Comparison of ENCODE assay signal across 22 cellular contexts in genomic region chr2:13413989-13414388, GRCh38.
DNase-seq lines count a peak whose midpoint lies in the region; ATAC-seq and TF ChIP-seq lines count a peak whose summit lies in the region.
"Had no signal": no experiment of that assay in that cellular context is flagged by ENCODE, and none has a peak within 500 bp of the region (broad histone marks: within the 10 kb centered on the region; RNA-seq: fewer than 3 reads in every experiment).

No MANE protein-coding gene starts in this region.

- DNase-seq in NCI-H524 (lab: John Stamatoyannopoulos, UW) (peak; percentile 3 to 53), NCI-H524 treated with DMSO at 0.1 percent for 48 hours (lab: John Stamatoyannopoulos, UW) (no peak), SK-N-DZ (ENCODE audit: low spot score) (peak; percentile 6), testis (no peak)
- peak; percentile 1 for DNase-seq in Jurkat, Clone E6-1 (ENCODE audit: low read depth, low spot score)
- DNase-seq: activated CD4-positive, alpha-beta T cell treated with anti-CD3 and anti-CD28 coated beads, Interleukin-2, amount 10 ng/mL, durations not matched to agents 7 days and 5 days; activated CD8-positive, alpha-beta memory T cell treated with anti-CD3 and anti-CD28 coated beads, Interleukin-2, amount 50 U/mL, for 4 hours; activated gamma-delta T cell; amygdala; CD8-positive, alpha-beta memory T cell; effector memory CD4-positive, alpha-beta T cell; mammary epithelial cell; NCI-H187; NCI-H510A treated with DMSO at 0.1 percent for 48 hours; RPMI8226; sigmoid colon; stimulated activated naive CD4-positive, alpha-beta T cell treated with Interleukin-2 at 50 U/mL for 16 hours; SW 1271; transverse colon had no signal

- H3K27ac ChIP-seq in parathyroid adenoma = no peak overlapping the region
- no peak overlapping the region for H3K27ac ChIP-seq in testis
- H3K27ac ChIP-seq: sigmoid colon, transverse colon had no signal

- H3K9ac ChIP-seq in parathyroid adenoma = no peak overlapping the region

- peaks cover 14% of the 10 kb centered on the region for H3K4me1 ChIP-seq in parathyroid adenoma
- H3K4me1 ChIP-seq in testis = no peaks in the 10 kb centered on the region
- H3K4me1 ChIP-seq: sigmoid colon, transverse colon had no signal

- WGBS in testis, 2 donors = 83 to 92% methylated on average over 1 of the region's 1 CpG

- no peak for ATAC-seq in GM18519 (IDR thresholded peaks at IDR 0.05; ENCODE audit: low FRiP score, unreplicated experiment)
- no peak for ATAC-seq in HG03442 (IDR thresholded peaks at IDR 0.05; ENCODE audit: unreplicated experiment)

- TF ChIP-seq POLR2A in testis (IDR thresholded peaks at IDR 0.05) = no peak

- H3K4me2 ChIP-seq in parathyroid adenoma (ENCODE audit: low read length) = no peak overlapping the region

- intact Hi-C loops in testis (cut with DNase I; ENCODE audit: low total_unique reads) = no loop called here

- H2AFZ ChIP-seq in parathyroid adenoma = peak overlapping the region; percentile 62

- no peak overlapping the region for H3K4me3 ChIP-seq in Jurkat, Clone E6-1 (ENCODE audit: low read length)
- no peak overlapping the region for H3K4me3 ChIP-seq in parathyroid adenoma (ENCODE audit: low read depth, low read length)
- no peak overlapping the region for H3K4me3 ChIP-seq in testis
- H3K4me3 ChIP-seq: sigmoid colon, transverse colon had no signal

- no peaks in the 10 kb centered on the region for H3K27me3 ChIP-seq in parathyroid adenoma (ENCODE audit: control insufficient read depth, insufficient read depth, low read length)
- no peaks in the 10 kb centered on the region for H3K27me3 ChIP-seq in testis
- H3K27me3 ChIP-seq: sigmoid colon, transverse colon had no signal

- no peaks in the 10 kb centered on the region for H3K79me2 ChIP-seq in parathyroid adenoma

- H3K9me3 ChIP-seq in parathyroid adenoma (ENCODE audit: control insufficient read depth, low read length) = no peaks in the 10 kb centered on the region
- no peaks in the 10 kb centered on the region for H3K9me3 ChIP-seq in testis
- H3K9me3 ChIP-seq: sigmoid colon, transverse colon had no signal

- H3K36me3 ChIP-seq in parathyroid adenoma (ENCODE audit: control insufficient read depth, insufficient read depth, low read length) (no peaks in the 10 kb centered on the region), testis (ENCODE audit: low read depth, missing control alignments) (no peaks in the 10 kb centered on the region)
- H3K36me3 ChIP-seq: sigmoid colon, transverse colon had no signal

- TF ChIP-seq CTCF in parathyroid adenoma (IDR thresholded peaks at IDR 0.05) = no peak
- no peak for TF ChIP-seq CTCF in testis (IDR thresholded peaks at IDR 0.05)

Comparison
In these comparisons a context has a peak if more than half of its experiments do, and no peak if none do; other contexts are left out.
1. DNase-seq: peak in NCI-H524 (2 of 2), Jurkat, Clone E6-1 (single experiment) and SK-N-DZ (single experiment); none in NCI-H524 treated with DMSO at 0.1 percent for 48 hours (single experiment) and testis (single experiment).